In the genomic region with DNA sequence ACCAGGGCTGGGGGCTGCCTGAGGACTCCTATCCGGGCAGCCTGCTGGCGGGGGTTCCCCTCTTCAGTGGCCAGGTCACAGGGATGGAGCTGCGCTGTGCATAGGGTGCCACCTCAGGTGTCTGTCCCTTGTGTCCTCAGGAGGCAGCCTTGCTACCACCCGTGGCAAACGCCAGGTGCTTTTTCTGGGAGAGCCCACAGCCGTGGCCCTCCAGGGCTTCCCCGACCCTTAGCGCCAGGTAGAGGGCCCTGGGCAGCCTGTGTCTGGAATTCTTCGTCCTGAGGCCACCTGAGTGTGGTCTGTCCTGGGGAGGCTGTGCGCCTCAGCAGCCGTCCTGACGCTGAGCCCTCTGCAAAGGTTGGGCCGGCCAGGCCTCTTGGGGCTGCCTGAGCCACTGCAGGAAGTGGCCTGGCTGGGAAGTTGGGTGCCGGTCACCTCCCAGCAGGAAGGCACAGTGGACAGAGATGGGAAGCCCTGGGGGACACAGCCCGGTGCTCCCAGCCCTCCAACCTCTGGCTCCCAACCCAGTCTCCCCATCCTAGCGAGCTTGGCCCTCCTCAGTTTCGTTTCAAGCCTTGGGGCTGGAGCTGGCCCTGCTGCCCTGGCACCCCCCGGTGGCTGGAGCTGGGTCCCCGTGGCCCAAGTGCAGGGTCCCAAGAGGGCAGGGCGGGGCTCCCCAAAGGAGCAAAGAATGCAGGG, we compare ENCODE assay signal across 20 cellular contexts. TPM values are rescaled to one million over a fixed set of nuclear protein-coding genes. Genes with fewer than 3 reads are reported as not detected.
DNase-seq lines count a peak whose midpoint lies in the region; ATAC-seq, FAIRE-seq and TF ChIP-seq lines count a peak whose summit lies in the region.
"Had no signal": no experiment of that assay in that cellular context is flagged by ENCODE, and none has a peak within 500 bp of the region (broad histone marks: within the 10 kb centered on the region; RNA-seq: fewer than 3 reads in every experiment).

No MANE protein-coding gene starts in this region.

- H3K79me2 ChIP-seq in HCT116 (ENCODE audit: insufficient read depth, low read length), result no peaks in the 10 kb centered on the region
- no peaks in the 10 kb centered on the region for H3K79me2 ChIP-seq in GM12878 (ENCODE audit: control insufficient read depth, insufficient read depth, low read length)
- no peaks in the 10 kb centered on the region for H3K79me2 ChIP-seq in mesendoderm (ENCODE audit: control insufficient read depth, insufficient read depth, low read length)
- no peaks in the 10 kb centered on the region for H3K79me2 ChIP-seq in Karpas-422 (ENCODE audit: low read length)

- H3K36me3 ChIP-seq in BLaER1, result peaks cover 61% of the 10 kb centered on the region
- peaks cover 13 to 16% of the 10 kb centered on the region in 2 experiments; a peak in 3 of 4 replicates for H3K36me3 ChIP-seq in HCT116 (ENCODE audit: control insufficient read depth in 1 of 2, insufficient read depth in 2 of 2, low read length in 2 of 2)
- H3K36me3 ChIP-seq in GM12878 (ENCODE audit: control insufficient read depth in 2 of 2, insufficient read depth in 2 of 2, low read length in 1 of 2), result peaks cover 0 to 15% of the 10 kb centered on the region in 2 experiments; a peak in 3 of 4 replicates
- peaks cover 2% of the 10 kb centered on the region for H3K36me3 ChIP-seq in mesendoderm (ENCODE audit: control insufficient read depth, insufficient read depth, low read length)
- no peaks in the 10 kb centered on the region for H3K36me3 ChIP-seq in Karpas-422 (ENCODE audit: insufficient read depth, low read length)

- no peak overlapping the region for H2AK5ac ChIP-seq in mesendoderm (ENCODE audit: low read length)

- no peak overlapping the region for H4K5ac ChIP-seq in mesendoderm (ENCODE audit: low read length)

- H3K9me3 ChIP-seq in BLaER1 (peaks cover 8% of the 10 kb centered on the region), HCT116 (ENCODE audit: control insufficient read depth in 1 of 2, insufficient read depth in 1 of 2, low read depth in 1 of 2, low read length in 2 of 2) (no peaks in the 10 kb centered on the region; a peak in 1 of 4 replicates), GM12878 (replicated peaks; ENCODE audit: control insufficient read depth, insufficient read depth, low read length) (peaks cover 2% of the 10 kb centered on the region; the same call in 2 of the 3 replicates), Karpas-422 (ENCODE audit: low read length) (peaks cover 6% of the 10 kb centered on the region)
- H3K9me3 ChIP-seq: thyroid gland had no signal

- H3K27me3 ChIP-seq in BLaER1 (peaks cover 8% of the 10 kb centered on the region; the same call in 1 of the 2 replicates), HCT116 (ENCODE audit: insufficient read depth, low read length) (no peaks in the 10 kb centered on the region), GM12878 (replicated peaks in 1 of 2; ENCODE audit: control insufficient read depth in 2 of 2, insufficient read depth in 2 of 2, low read length in 1 of 2) (no peaks in the 10 kb centered on the region), mesendoderm (ENCODE audit: insufficient read depth, low read length, poor library complexity) (no peaks in the 10 kb centered on the region), Karpas-422 (ENCODE audit: low read length) (no peaks in the 10 kb centered on the region)
- H3K27me3 ChIP-seq: thyroid gland had no signal

- H2AFZ ChIP-seq in HCT116 (ENCODE audit: low read depth, low read length, poor library complexity, severe bottlenecking) (no peak overlapping the region), GM12878 (ENCODE audit: control insufficient read depth, low read depth, low read length) (no peak overlapping the region), Karpas-422 (ENCODE audit: low read length) (no peak overlapping the region)

- SMC1A ChIA-PET in GM12878 (lab: Charles Lee; ENCODE audit: uncharacterized antibody, unreplicated experiment), result no interaction called here

- BruUV-seq in HCT116 (replicated peaks; lab: Mats Ljungman, UMichigan), result no TSS peak
- no TSS peak for BruUV-seq in GM12878 (replicated peaks; lab: Mats Ljungman, UMichigan)

- TF ChIP-seq POLR2A in HCT116 (IDR thresholded peaks at IDR 0.05; ENCODE audit: borderline replicate concordance, extremely low read depth, insufficient read depth, insufficient read length) (no peak), GM12878 (IDR thresholded peaks at IDR 0.05; ENCODE audit: low read depth, low read length) (peak; percentile 69)

- no peak overlapping the region for H2BK120ac ChIP-seq in mesendoderm (ENCODE audit: low read depth, low read length)

- H3K4me3 ChIP-seq in BLaER1 (no peak overlapping the region), HCT116 (replicated peaks in 1 of 2; ENCODE audit: low read depth in 1 of 2, low read length in 2 of 2) (no peak overlapping the region), GM12878 (no peak overlapping the region), mesendoderm (ENCODE audit: low read length) (no peak overlapping the region), Karpas-422 (ENCODE audit: low read length) (no peak overlapping the region)
- H3K4me3 ChIP-seq: thyroid gland had no signal

- 18% methylated on average over 20 of the region's 20 CpGs for WGBS in GM12878 (ENCODE audit: insufficient coverage, insufficient replicate concordance, low lambda C conversion rate, missing lambda C conversion rate)
- WGBS in mesendoderm (ENCODE audit: extremely low coverage, insufficient coverage, low lambda C conversion rate), result no CpG with 5 or more reads among the region's 20 CpGs

- TF ChIP-seq EP300 in GM12878 (IDR thresholded peaks at IDR 0.05; ENCODE audit: borderline replicate concordance in 1 of 2, control insufficient read depth in 1 of 2, low read depth in 2 of 2, low read length in 2 of 2), result no peak

- H3K9ac ChIP-seq in BLaER1 (no peak overlapping the region), HCT116 (ENCODE audit: low read length) (no peak overlapping the region), GM12878 (ENCODE audit: control insufficient read depth, insufficient read depth, low read length) (no peak overlapping the region), mesendoderm (ENCODE audit: low read length) (no peak overlapping the region), Karpas-422 (ENCODE audit: low read length) (no peak overlapping the region)

- no peak overlapping the region for H3K18ac ChIP-seq in mesendoderm (ENCODE audit: low read length)

- RAD21 ChIA-PET in HCT116 (lab: Charles Lee; ENCODE audit: low non-redundant PET in 1 of 2, low total read pairs in 2 of 2, uncharacterized antibody in 2 of 2, unreplicated experiment in 2 of 2), result no interaction called here
- RAD21 ChIA-PET in GM12878 (lab: Charles Lee; ENCODE audit: unreplicated experiment), result interaction anchor here (0.7 kb wide), 1 partner anchor 17 kb away, joined by 3 read pairs; no protein-coding TSS in a partner anchor

- no peak overlapping the region for H2BK5ac ChIP-seq in mesendoderm (ENCODE audit: low read length)

- POLR2A ChIA-PET in HCT116 (lab: Charles Lee) (no interaction called here), GM12878 (lab: Charles Lee) (interaction anchor here (0.6 kb wide), 1 partner anchor 871 kb away, joined by 14 read pairs; no protein-coding TSS in a partner anchor)

- ATAC-seq in HCT116 (peak; percentile 23; the same call in 1 of the 2 replicates), GM12878 (peak; percentile 33), HG02885 (IDR thresholded peaks at IDR 0.05; ENCODE audit: poor library complexity, unreplicated experiment) (no peak)
- ATAC-seq: activated CD4-positive, alpha-beta T cell treated with anti-CD3 and anti-CD28 coated beads for 36 hours had no signal

- H3K4me2 ChIP-seq in BLaER1 (peak overlapping the region; percentile 47), HCT116 (ENCODE audit: low read length) (no peak overlapping the region), GM12878 (ENCODE audit: control insufficient read depth, insufficient read depth) (no peak overlapping the region), mesendoderm (ENCODE audit: low read length) (no peak overlapping the region), Karpas-422 (ENCODE audit: low read depth, low read length, poor library complexity, severe bottlenecking) (no peak overlapping the region)

- TF ChIP-seq RAD21 in HCT116 (IDR thresholded peaks at IDR 0.05; ENCODE audit: low read depth) (no peak), GM12878 (IDR thresholded peaks at IDR 0.05; ENCODE audit: insufficient read depth, low read depth, low read length) (no peak)

- H2BK15ac ChIP-seq in mesendoderm (replicated peaks; ENCODE audit: low read depth), result no peak overlapping the region

- no peaks in the 10 kb centered on the region for H3K79me1 ChIP-seq in mesendoderm (ENCODE audit: low read length)

- no peak overlapping the region for H3K4ac ChIP-seq in mesendoderm (ENCODE audit: low read depth, low read length)

- in situ Hi-C loops in GM12878 (cut with MboI), result no loop called here

- DNase-seq in HCT116 (ENCODE audit: low read depth, low spot score), result no peak
- DNase-seq in GM12878 (ENCODE audit: low read depth, low spot score), result no peak
- no peak for DNase-seq in mesendoderm
- no peak for DNase-seq in Karpas-422
- no peak for DNase-seq in kidney tubule cell (ENCODE audit: low spot score)
- no peak for DNase-seq in NCI-H187 treated with DMSO at 0.1 percent for 48 hours (lab: John Stamatoyannopoulos, UW)
- DNase-seq: activated CD4-positive, alpha-beta T cell treated with anti-CD3 and anti-CD28 coated beads for 36 hours; activated naive CD4-positive, alpha-beta T cell treated with anti-CD3 and anti-CD28 coated beads for 36 hours; Calu3; GF-D8; MM.1S; NCI-H1694 treated with DMSO at 0.1 percent for 48 hours; NCI-H446 treated with DMSO at 0.1 percent for 48 hours; posterior cingulate gyrus; small intestine; thyroid gland had no signal

- no peak for TF ChIP-seq CTCF in HCT116 (IDR thresholded peaks at IDR 0.05 in 2 of 3, conservative IDR thresholded peaks at IDR 0.05 in 1 of 3; ENCODE audit: borderline replicate concordance in 1 of 3, insufficient read depth in 1 of 3, low read depth in 2 of 3, low read length in 2 of 3)
- TF ChIP-seq CTCF in GM12878 (IDR thresholded peaks at IDR 0.05 in 2 of 3, conservative IDR thresholded peaks at IDR 0.05 in 1 of 3; ENCODE audit: control insufficient read depth in 2 of 3, extremely low read depth in 1 of 3, insufficient read depth in 1 of 3, low read depth in 3 of 3, low read length in 3 of 3), result no peak

- H3K4me1 ChIP-seq in BLaER1, result peaks cover 60% of the 10 kb centered on the region
- H3K4me1 ChIP-seq in HCT116 (ENCODE audit: control insufficient read depth in 1 of 2, insufficient read depth in 2 of 2, low read length in 2 of 2), result no peaks in the 10 kb centered on the region
- H3K4me1 ChIP-seq in GM12878 (ENCODE audit: control insufficient read depth, insufficient read depth, low read length), result peaks cover 3% of the 10 kb centered on the region; the same call in 1 of the 2 replicates
- H3K4me1 ChIP-seq in mesendoderm (ENCODE audit: control insufficient read depth, low read depth, low read length), result no peaks in the 10 kb centered on the region
- H3K4me1 ChIP-seq in Karpas-422 (ENCODE audit: low read length), result no peaks in the 10 kb centered on the region
- H3K4me1 ChIP-seq: thyroid gland had no signal

- intact Hi-C loops in HCT116 (cut with micrococcal nuclease), result no loop called here
- intact Hi-C loops in GM12878 (cut with micrococcal nuclease; ENCODE audit: unreplicated experiment), result no loop called here

- H3K27ac ChIP-seq in BLaER1 (peak overlapping the region; percentile 26; the same call in 1 of the 2 replicates), HCT116 (ENCODE audit: low read depth, low read length) (no peak overlapping the region), GM12878 (ENCODE audit: control insufficient read depth, insufficient read depth) (no peak overlapping the region), mesendoderm (ENCODE audit: low read depth, low read length) (peak overlapping the region; percentile 8), Karpas-422 (ENCODE audit: low read length) (no peak overlapping the region)
- H3K27ac ChIP-seq: thyroid gland had no signal

- H4K8ac ChIP-seq in mesendoderm (ENCODE audit: low read depth, low read length), result no peak overlapping the region

- no peak for FAIRE-seq in GM12878 (lab: Jason Lieb, UNC)
- FAIRE-seq: endometrium, HTR-8/SVneo, small intestine had no signal

- CTCF ChIA-PET in HCT116 (lab: Charles Lee) (no interaction called here), GM12878 (lab: Yijun Ruan, JAX) (no interaction called here)

- peaks cover 75% of the 10 kb centered on the region for H4K20me1 ChIP-seq in BLaER1
- peaks cover 4% of the 10 kb centered on the region; the same call in 1 of the 2 replicates for H4K20me1 ChIP-seq in HCT116 (ENCODE audit: insufficient read depth)
- no peaks in the 10 kb centered on the region for H4K20me1 ChIP-seq in GM12878 (ENCODE audit: control insufficient read depth, insufficient read depth)
- no peaks in the 10 kb centered on the region for H4K20me1 ChIP-seq in Karpas-422 (ENCODE audit: insufficient read depth, low read depth, low read length)

- no peak overlapping the region for H3K56ac ChIP-seq in mesendoderm (ENCODE audit: low read length)

- H3K9me2 ChIP-seq in HCT116 (ENCODE audit: insufficient read depth), result no peaks in the 10 kb centered on the region
- no peaks in the 10 kb centered on the region for H3K9me2 ChIP-seq in Karpas-422 (replicated peaks; ENCODE audit: insufficient read depth, low read length)

- H3K23ac ChIP-seq in mesendoderm (ENCODE audit: low read length), result no peak overlapping the region

RNA-seq across cellular contexts. Expression of gene BAIAP3, which starts 7.6 kb away (rescaled TPM):
- total RNA-seq in HCT116 (2021; ENCODE audit: unreplicated experiment), result 44.7 TPM
- polyA plus RNA-seq in HCT116 (2012), result 37.2 and 44.8 TPM in 2 replicates
- 0.37 and 0.44 TPM in 2 replicates for total RNA-seq in GM12878 (2013; cell fraction: nucleolus; rRNA removed)
- 0.17 TPM in 1 of 2 replicates, not detected in the other for total RNA-seq in GM12878 (2014; rRNA removed)
- total RNA-seq in GM12878 (2014; rRNA removed; fragmentation: Illumina TruSeq; extraction: Trizol), result not detected in 2 replicates
- 0.56 and 0.58 TPM in 2 replicates for total RNA-seq in GM12878 (2021)
- polyA plus RNA-seq in GM12878 (2011; ENCODE audit: low read depth), result 0.35 TPM
- polyA plus RNA-seq in GM12878 (2011; rRNA removed), result 0.03 and 0.16 TPM in 2 replicates
- polyA plus RNA-seq in GM12878 (2011; cell fraction: cytosol; rRNA removed), result 0.03 and 0.15 TPM in 2 replicates
- 0.99 and 1.3 TPM in 2 replicates for polyA plus RNA-seq in GM12878 (2011; cell fraction: nucleus; rRNA removed)
- 0.70 and 1.6 TPM in 2 replicates for polyA plus RNA-seq in GM12878 (2012)
- polyA plus RNA-seq in GM12878 (2014; fragmentation: Illumina TruSeq; extraction: Trizol), result 0.03 TPM in 1 of 2 replicates, not detected in the other
- polyA plus RNA-seq in GM12878 (2014; fragmentation: Nextera tagmentation; extraction: Ambion mirVana), result not detected
- 0.56 TPM in 2 replicates for polyA plus RNA-seq in GM12878 (2014; rRNA removed)
- under 1 TPM; 0.14 to 0.31 TPM for polyA plus RNA-seq in GM12878 (2016; fragmentation: Nextera tagmentation; extraction: Ambion mirVana)
- polyA minus RNA-seq in GM12878 (2011; rRNA and poly(A)+ RNA removed), result not detected in 2 replicates
- not detected in 2 replicates for polyA minus RNA-seq in GM12878 (2011; cell fraction: cytosol; rRNA and poly(A)+ RNA removed)
- polyA minus RNA-seq in GM12878 (2011; cell fraction: nucleus; rRNA and poly(A)+ RNA removed), result 0.19 and 0.48 TPM in 2 replicates
- polyA plus RNA-seq in mesendoderm (2013, experiment 1 of 2), result 1.7 TPM
- 1.3 TPM for polyA plus RNA-seq in mesendoderm (2013, experiment 2 of 2)
- total RNA-seq in Karpas-422 (2014; rRNA removed; shearing (Covaris generic); ENCODE audit: low replicate concordance), result 0.18 TPM in 1 of 2 replicates, not detected in the other

RNA-seq across cellular contexts. Expression of gene UBE2I, which starts 16.4 kb away (rescaled TPM):
- 212 TPM for total RNA-seq in HCT116 (2021; ENCODE audit: unreplicated experiment)
- 96.9 and 135 TPM in 2 replicates for polyA plus RNA-seq in HCT116 (2012)
- total RNA-seq in GM12878 (2013; cell fraction: nucleolus; rRNA removed), result 139 and 148 TPM in 2 replicates
- total RNA-seq in GM12878 (2014; rRNA removed), result 65.2 and 69.3 TPM in 2 replicates
- 92.2 and 104 TPM in 2 replicates for total RNA-seq in GM12878 (2014; rRNA removed; fragmentation: Illumina TruSeq; extraction: Trizol)
- total RNA-seq in GM12878 (2021), result 180 and 210 TPM in 2 replicates
- 82.4 TPM for polyA plus RNA-seq in GM12878 (2011; ENCODE audit: low read depth)
- 181 and 188 TPM in 2 replicates for polyA plus RNA-seq in GM12878 (2011; rRNA removed)
- polyA plus RNA-seq in GM12878 (2011; cell fraction: cytosol; rRNA removed), result 110 and 129 TPM in 2 replicates
- polyA plus RNA-seq in GM12878 (2011; cell fraction: nucleus; rRNA removed), result 167 and 229 TPM in 2 replicates
- polyA plus RNA-seq in GM12878 (2012), result 115 and 125 TPM in 2 replicates
- 243 and 265 TPM in 2 replicates for polyA plus RNA-seq in GM12878 (2014; fragmentation: Illumina TruSeq; extraction: Trizol)
- 10 to 100 TPM; 47.5 to 51.5 TPM for polyA plus RNA-seq in GM12878 (2014; fragmentation: Nextera tagmentation; extraction: Ambion mirVana)
- polyA plus RNA-seq in GM12878 (2014; rRNA removed), result 203 and 205 TPM in 2 replicates
- 100 to 1,000 TPM; 200 to 204 TPM for polyA plus RNA-seq in GM12878 (2016; fragmentation: Nextera tagmentation; extraction: Ambion mirVana)
- polyA minus RNA-seq in GM12878 (2011; rRNA and poly(A)+ RNA removed), result 94.4 and 94.6 TPM in 2 replicates
- 48.2 and 58.6 TPM in 2 replicates for polyA minus RNA-seq in GM12878 (2011; cell fraction: cytosol; rRNA and poly(A)+ RNA removed)
- polyA minus RNA-seq in GM12878 (2011; cell fraction: nucleus; rRNA and poly(A)+ RNA removed), result 56.3 and 111 TPM in 2 replicates
- polyA plus RNA-seq in mesendoderm (2013, experiment 1 of 2), result 247 TPM
- polyA plus RNA-seq in mesendoderm (2013, experiment 2 of 2), result 242 TPM
- total RNA-seq in Karpas-422 (2014; rRNA removed; shearing (Covaris generic); ENCODE audit: low replicate concordance), result 53.7 and 78.1 TPM in 2 replicates

RNA-seq across cellular contexts. Expression of gene TSR3, which starts 25.9 kb away (rescaled TPM):
- total RNA-seq in HCT116 (2021; ENCODE audit: unreplicated experiment) (52.7 TPM), GM12878 (2014; rRNA removed) (72.7 and 73.7 TPM in 2 replicates), GM12878 (2014; rRNA removed; fragmentation: Illumina TruSeq; extraction: Trizol) (20.9 and 23.4 TPM in 2 replicates), GM12878 (2021) (66.1 and 67.6 TPM in 2 replicates)
- 40.4 and 42.8 TPM in 2 replicates for polyA plus RNA-seq in HCT116 (2012)
- total RNA-seq in GM12878 (2013; cell fraction: nucleolus; rRNA removed), result 6.0 and 6.3 TPM in 2 replicates
- polyA plus RNA-seq in GM12878 (2011; ENCODE audit: low read depth), result 7.7 TPM
- polyA plus RNA-seq in GM12878 (2011; rRNA removed) (12.3 and 26.2 TPM in 2 replicates), GM12878 (2014; fragmentation: Illumina TruSeq; extraction: Trizol) (0.81 and 9.9 TPM in 2 replicates), GM12878 (2014; fragmentation: Nextera tagmentation; extraction: Ambion mirVana) (10 to 100 TPM in 1 of 2 experiments, 1 to 10 TPM in 1; 3.4 to 11.2 TPM), GM12878 (2014; rRNA removed) (72.2 and 86.1 TPM in 2 replicates), GM12878 (2016; fragmentation: Nextera tagmentation; extraction: Ambion mirVana) (100 to 1,000 TPM; 101 to 108 TPM)
- 37.2 and 58.2 TPM in 2 replicates for polyA plus RNA-seq in GM12878 (2011; cell fraction: cytosol; rRNA removed)
- polyA plus RNA-seq in GM12878 (2011; cell fraction: nucleus; rRNA removed), result 25.4 and 32.3 TPM in 2 replicates
- polyA plus RNA-seq in GM12878 (2012), result 36.1 and 41.1 TPM in 2 replicates
- polyA minus RNA-seq in GM12878 (2011; rRNA and poly(A)+ RNA removed), result 5.3 and 22.8 TPM in 2 replicates
- polyA minus RNA-seq in GM12878 (2011; cell fraction: cytosol; rRNA and poly(A)+ RNA removed), result 16.0 and 19.3 TPM in 2 replicates
- 6.5 and 9.8 TPM in 2 replicates for polyA minus RNA-seq in GM12878 (2011; cell fraction: nucleus; rRNA and poly(A)+ RNA removed)
- polyA plus RNA-seq in mesendoderm (2013, experiment 1 of 2), result 34.0 TPM
- polyA plus RNA-seq in mesendoderm (2013, experiment 2 of 2), result 35.7 TPM
- total RNA-seq in Karpas-422 (2014; rRNA removed; shearing (Covaris generic); ENCODE audit: low replicate concordance), result 20.1 and 70.0 TPM in 2 replicates

RNA-seq across cellular contexts. Expression of gene GNPTG, which starts 25.9 kb away (rescaled TPM):
- total RNA-seq in HCT116 (2021; ENCODE audit: unreplicated experiment), result 35.2 TPM
- 31.4 and 34.6 TPM in 2 replicates for polyA plus RNA-seq in HCT116 (2012)
- total RNA-seq in GM12878 (2013; cell fraction: nucleolus; rRNA removed), result 14.1 and 16.1 TPM in 2 replicates
- 19.8 and 21.9 TPM in 2 replicates for total RNA-seq in GM12878 (2014; rRNA removed)
- total RNA-seq in GM12878 (2014; rRNA removed; fragmentation: Illumina TruSeq; extraction: Trizol), result 10.7 TPM in 2 replicates
- 23.6 and 25.3 TPM in 2 replicates for total RNA-seq in GM12878 (2021)
- 8.7 TPM for polyA plus RNA-seq in GM12878 (2011; ENCODE audit: low read depth)
- 9.5 and 19.9 TPM in 2 replicates for polyA plus RNA-seq in GM12878 (2011; rRNA removed)
- 27.0 and 37.0 TPM in 2 replicates for polyA plus RNA-seq in GM12878 (2011; cell fraction: cytosol; rRNA removed)
- 63.8 and 81.0 TPM in 2 replicates for polyA plus RNA-seq in GM12878 (2011; cell fraction: nucleus; rRNA removed)
- 21.9 and 23.7 TPM in 2 replicates for polyA plus RNA-seq in GM12878 (2012)
- polyA plus RNA-seq in GM12878 (2014; fragmentation: Illumina TruSeq; extraction: Trizol), result 2.5 and 7.9 TPM in 2 replicates
- 1 to 10 TPM in 1 of 2 experiments, under 1 TPM in 1; 0.80 to 2.4 TPM for polyA plus RNA-seq in GM12878 (2014; fragmentation: Nextera tagmentation; extraction: Ambion mirVana)
- 29.9 and 36.9 TPM in 2 replicates for polyA plus RNA-seq in GM12878 (2014; rRNA removed)
- polyA plus RNA-seq in GM12878 (2016; fragmentation: Nextera tagmentation; extraction: Ambion mirVana), result 10 to 100 TPM; 25.9 to 32.6 TPM
- 7.9 and 8.0 TPM in 2 replicates for polyA minus RNA-seq in GM12878 (2011; rRNA and poly(A)+ RNA removed)
- polyA minus RNA-seq in GM12878 (2011; cell fraction: cytosol; rRNA and poly(A)+ RNA removed), result 7.3 and 8.2 TPM in 2 replicates
- polyA minus RNA-seq in GM12878 (2011; cell fraction: nucleus; rRNA and poly(A)+ RNA removed), result 6.5 and 16.5 TPM in 2 replicates
- 10.4 TPM for polyA plus RNA-seq in mesendoderm (2013, experiment 1 of 2)
- polyA plus RNA-seq in mesendoderm (2013, experiment 2 of 2), result 10.1 TPM
- 19.6 and 39.1 TPM in 2 replicates for total RNA-seq in Karpas-422 (2014; rRNA removed; shearing (Covaris generic); ENCODE audit: low replicate concordance)

Comparison
In these comparisons a context has a peak if more than half of its experiments do, and no peak if none do; other contexts are left out.
1. H3K27ac ChIP-seq: peak in BLaER1 (single experiment) and mesendoderm (single experiment); none in HCT116 (single experiment), GM12878 (single experiment) and Karpas-422 (single experiment).
2. RNA of gene BAIAP3, which starts 7.6 kb away (total RNA-seq): 44.7 TPM in HCT116 (single experiment); 0.17 to 0.58 TPM in GM12878 and 0.18 TPM in Karpas-422; every median in the first group is over 10 times any median in the second.